In the genomic region with DNA sequence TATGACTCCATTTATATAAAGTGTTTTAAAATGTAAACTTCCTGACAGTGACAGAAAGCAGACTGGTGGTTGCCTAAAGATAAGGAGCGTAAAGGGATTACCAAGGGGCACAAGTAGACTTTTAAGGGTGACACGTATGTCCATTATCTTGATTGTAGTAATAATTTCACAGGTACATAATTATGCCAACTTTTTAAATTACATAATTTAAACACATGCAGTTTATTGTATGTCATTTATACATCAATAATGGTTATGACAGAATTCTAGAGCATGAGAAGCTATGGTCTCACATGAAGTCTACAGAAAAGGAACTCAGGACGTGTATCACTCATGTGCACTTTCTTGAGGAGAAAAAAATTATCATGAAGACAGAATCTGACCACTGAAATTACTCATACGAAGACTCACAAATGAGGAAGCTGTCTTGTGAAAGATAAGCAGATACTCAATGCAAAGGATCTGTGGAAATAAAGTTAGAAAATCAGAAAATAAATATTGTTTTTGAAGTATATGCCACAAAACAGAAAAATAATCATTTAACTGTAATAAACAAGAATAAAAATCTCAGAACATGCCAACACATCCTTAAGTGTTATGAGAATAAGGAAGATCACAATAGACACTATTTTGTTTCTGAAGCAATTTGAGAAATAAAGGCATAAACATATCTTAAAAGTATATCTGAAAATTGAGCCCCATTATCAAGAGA, we compare ENCODE assay signal across 8 cellular contexts.
DNase-seq lines count a peak whose midpoint lies in the region; ATAC-seq and TF ChIP-seq lines count a peak whose summit lies in the region.
"Had no signal": no experiment of that assay in that cellular context is flagged by ENCODE, and none has a peak within 500 bp of the region (broad histone marks: within the 10 kb centered on the region; RNA-seq: fewer than 3 reads in every experiment).

No MANE protein-coding gene starts in this region.

- no peaks in the 10 kb centered on the region for H3K9me2 ChIP-seq in SU-DHL-6 (replicated peaks; ENCODE audit: insufficient read depth, low read length)

- H3K4me3 Mint-ChIP-seq in stimulated activated memory B cell treated with anti-CD40 and anti-IgM and Interleukin-4, amounts not matched to agents 10 μg/mL and 1 μg/mL and 100 μg/mL, for 72 hours, result peak overlapping the region; percentile 40

- H3K27me3 Mint-ChIP-seq in stimulated activated memory B cell treated with anti-CD40 and anti-IgM and Interleukin-4, amounts not matched to agents 10 μg/mL and 1 μg/mL and 100 μg/mL, for 72 hours, result no peaks in the 10 kb centered on the region

- no peak overlapping the region for H2AFZ ChIP-seq in SU-DHL-6 (ENCODE audit: low read depth, low read length, severe bottlenecking)

- H3K36me3 Mint-ChIP-seq in stimulated activated memory B cell treated with anti-CD40 and anti-IgM and Interleukin-4, amounts not matched to agents 10 μg/mL and 1 μg/mL and 100 μg/mL, for 72 hours, result peaks cover 46% of the 10 kb centered on the region

- no peaks in the 10 kb centered on the region for H3K9me3 Mint-ChIP-seq in stimulated activated memory B cell treated with anti-CD40 and anti-IgM and Interleukin-4, amounts not matched to agents 10 μg/mL and 1 μg/mL and 100 μg/mL, for 72 hours

- H3K9me3 ChIP-seq in SU-DHL-6 (ENCODE audit: insufficient read depth, low read length), result no peaks in the 10 kb centered on the region

- H3K27me3 ChIP-seq in SU-DHL-6 (ENCODE audit: low read length), result no peaks in the 10 kb centered on the region

- H3K36me3 ChIP-seq in SU-DHL-6 (ENCODE audit: low read length), result peaks cover 6% of the 10 kb centered on the region; the same call in 1 of the 2 replicates

- no peak for TF ChIP-seq CTCF in SU-DHL-6 (IDR thresholded peaks at IDR 0.05; ENCODE audit: insufficient read depth, low read length, poor library complexity, severe bottlenecking)

- H3K9ac ChIP-seq in SU-DHL-6 (ENCODE audit: low read length), result no peak overlapping the region

- H3K27ac ChIP-seq in SU-DHL-6 (ENCODE audit: low read depth, low read length), result peak overlapping the region; percentile 31; the same call in 1 of the 2 replicates
- H3K27ac ChIP-seq: skin epidermis had no signal

- H3K4me3 ChIP-seq in SU-DHL-6 (ENCODE audit: insufficient read depth, low read length, poor library complexity, severe bottlenecking), result no peak overlapping the region
- H3K4me3 ChIP-seq: skin epidermis had no signal

- peak overlapping the region; percentile 28 for H3K4me2 ChIP-seq in SU-DHL-6 (ENCODE audit: low read depth, low read length, poor library complexity, severe bottlenecking)

- H3F3A ChIP-seq in SU-DHL-6 (ENCODE audit: insufficient read depth), result peaks cover 6% of the 10 kb centered on the region; the same call in 1 of the 2 replicates

- no peaks in the 10 kb centered on the region; the same call in 1 of the 2 replicates for H3K79me2 ChIP-seq in SU-DHL-6 (ENCODE audit: insufficient read depth, low read length)

- H3K4me1 Mint-ChIP-seq in stimulated activated memory B cell treated with anti-CD40 and anti-IgM and Interleukin-4, amounts not matched to agents 10 μg/mL and 1 μg/mL and 100 μg/mL, for 72 hours, result peaks cover 90% of the 10 kb centered on the region

- ATAC-seq in GM19351 (IDR thresholded peaks at IDR 0.05; ENCODE audit: unreplicated experiment), result peak; percentile 77
- peak; percentile 76 for ATAC-seq in HG03095 (IDR thresholded peaks at IDR 0.05; ENCODE audit: unreplicated experiment)
- ATAC-seq in stimulated activated memory B cell treated with anti-CD40 and anti-IgM and Interleukin-4, amounts not matched to agents 10 μg/mL and 1 μg/mL and 100 μg/mL, for 72 hours, result peak; percentile 90

- peak overlapping the region; percentile 79 for H3K27ac Mint-ChIP-seq in stimulated activated memory B cell treated with anti-CD40 and anti-IgM and Interleukin-4, amounts not matched to agents 10 μg/mL and 1 μg/mL and 100 μg/mL, for 72 hours

- DNase-seq in epidermal melanocyte (ENCODE audit: insufficient read length, low spot score) (no peak), T-helper 9 cell (no peak), activated gamma-delta T cell (lab: John Stamatoyannopoulos, UW) (no peak)

- H4K20me1 ChIP-seq in SU-DHL-6 (ENCODE audit: low read depth, low read length), result no peaks in the 10 kb centered on the region
